ENCODE assay signal across 20 cellular contexts in the genomic region with DNA sequence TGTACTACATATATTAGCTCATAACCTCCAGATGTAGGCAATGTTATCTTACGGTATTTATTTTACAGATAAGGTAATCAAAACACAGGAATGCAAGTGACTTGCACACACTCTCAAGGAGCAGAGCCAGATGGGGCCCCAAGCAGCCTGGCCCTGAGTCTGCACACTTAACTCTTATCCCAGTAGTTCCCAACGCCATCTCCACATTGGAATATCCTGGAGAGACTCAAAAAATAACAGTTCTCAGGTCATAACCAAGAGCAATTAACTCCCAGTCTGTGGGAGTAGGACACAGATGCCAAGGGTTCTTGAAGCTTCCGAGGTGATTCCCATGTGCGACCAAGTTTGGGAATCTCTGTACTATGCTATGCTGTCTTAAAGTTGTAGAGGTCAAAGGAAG.
"Had no signal": no experiment of that assay in that cellular context is flagged by ENCODE, and none has a peak within 500 bp of the region (broad histone marks: within the 10 kb centered on the region; RNA-seq: fewer than 3 reads in every experiment).

No MANE protein-coding gene starts in this region.

- H3K79me2 ChIP-seq: parathyroid adenoma had no signal

- H3K27ac ChIP-seq: colonic mucosa, neutrophil, parathyroid adenoma, right atrium auricular region, thyroid gland had no signal

- H2AFZ ChIP-seq: parathyroid adenoma had no signal

- H3K36me3 ChIP-seq: colonic mucosa, neutrophil, right atrium auricular region, thyroid gland had no signal

- H3K4me1 Mint-ChIP-seq: naive B cell; neural crest cell; stimulated activated naive B cell treated with anti-CD40 and anti-IgM and Interleukin-4, amounts not matched to agents 10 μg/mL and 1 μg/mL and 100 μg/mL, for 72 hours; stimulated activated naive CD8-positive, alpha-beta T cell treated with anti-CD3 and anti-CD28 coated beads, Interleukin-15, amount 100 ng/mL, for 72 hours had no signal

- H3K36me3 Mint-ChIP-seq: memory B cell; naive B cell; stimulated activated naive B cell treated with anti-CD40 and anti-IgM and Interleukin-4, amounts not matched to agents 10 μg/mL and 1 μg/mL and 100 μg/mL, for 72 hours had no signal

- H3K27ac Mint-ChIP-seq: dendritic cell treated with granulocyte-macrophage colony-stimulating factor and Interleukin-4, amounts not matched to agents 40 ng/mL and 50 ng/mL, for 4 days; memory B cell; mesothelial cell of epicardium; naive B cell; natural killer cell treated with Interleukin-12 subunit alpha and Interleukin-12 subunit beta and Interleukin-15 and Interleukin-18, amount 100 ng/mL, for 72 hours; progenitor cell of endocrine pancreas; stimulated activated naive B cell treated with anti-CD40 and anti-IgM and Interleukin-4, amounts not matched to agents 10 μg/mL and 1 μg/mL and 100 μg/mL, for 72 hours; stimulated activated naive CD8-positive, alpha-beta T cell treated with anti-CD3 and anti-CD28 coated beads, Interleukin-15, amount 100 ng/mL, for 72 hours had no signal

- H3K9me3 Mint-ChIP-seq: neural crest cell had no signal

- DNase-seq: central memory CD4-positive, alpha-beta T cell; colonic mucosa; effector memory CD4-positive, alpha-beta T cell; left ventricle myocardium superior; mucosa of descending colon; naive B cell; stimulated activated naive B cell treated with anti-CD40 and anti-IgM and Interleukin-4, amounts not matched to agents 10 μg/mL and 1 μg/mL and 100 μg/mL, for 72 hours; stimulated activated naive CD8-positive, alpha-beta T cell treated with anti-CD3 and anti-CD28 coated beads, Interleukin-15, amount 100 ng/mL, for 72 hours; thyroid gland had no signal

- H3K4me3 ChIP-seq: colonic mucosa, lung, mucosa of descending colon, right atrium auricular region, thyroid gland had no signal

- H3K9ac ChIP-seq: parathyroid adenoma had no signal

- H3K27me3 ChIP-seq: colonic mucosa, neutrophil, right atrium auricular region, thyroid gland had no signal

- ATAC-seq: left ventricle myocardium superior; mucosa of descending colon; natural killer cell treated with Interleukin-12 subunit alpha and Interleukin-12 subunit beta and Interleukin-15 and Interleukin-18, amount 100 ng/mL, for 72 hours; sciatic nerve; stimulated activated naive B cell treated with anti-CD40 and anti-IgM and Interleukin-4, amounts not matched to agents 10 μg/mL and 1 μg/mL and 100 μg/mL, for 72 hours; stimulated activated naive CD8-positive, alpha-beta T cell treated with anti-CD3 and anti-CD28 coated beads, Interleukin-15, amount 100 ng/mL, for 72 hours had no signal

- H3K9me3 ChIP-seq: colonic mucosa, mucosa of descending colon, neutrophil, right atrium auricular region, thyroid gland had no signal

- H3K4me1 ChIP-seq: colonic mucosa, parathyroid adenoma, right atrium auricular region, thyroid gland had no signal

- H3K4me3 Mint-ChIP-seq: dendritic cell treated with granulocyte-macrophage colony-stimulating factor and Interleukin-4, amounts not matched to agents 40 ng/mL and 50 ng/mL, for 4 days; memory B cell; mesothelial cell of epicardium; natural killer cell treated with Interleukin-12 subunit alpha and Interleukin-12 subunit beta and Interleukin-15 and Interleukin-18, amount 100 ng/mL, for 72 hours; neural crest cell; stimulated activated naive B cell treated with anti-CD40 and anti-IgM and Interleukin-4, amounts not matched to agents 10 μg/mL and 1 μg/mL and 100 μg/mL, for 72 hours; stimulated activated naive CD8-positive, alpha-beta T cell treated with anti-CD3 and anti-CD28 coated beads, Interleukin-15, amount 100 ng/mL, for 72 hours had no signal

- H3K27me3 Mint-ChIP-seq: dendritic cell treated with granulocyte-macrophage colony-stimulating factor and Interleukin-4, amounts not matched to agents 40 ng/mL and 50 ng/mL, for 4 days; memory B cell; naive B cell; natural killer cell treated with Interleukin-12 subunit alpha and Interleukin-12 subunit beta and Interleukin-15 and Interleukin-18, amount 100 ng/mL, for 72 hours; progenitor cell of endocrine pancreas; stimulated activated naive B cell treated with anti-CD40 and anti-IgM and Interleukin-4, amounts not matched to agents 10 μg/mL and 1 μg/mL and 100 μg/mL, for 72 hours; stimulated activated naive CD8-positive, alpha-beta T cell treated with anti-CD3 and anti-CD28 coated beads, Interleukin-15, amount 100 ng/mL, for 72 hours had no signal
